Comparison of ENCODE assay signal across 1 cellular context in the genomic region with DNA sequence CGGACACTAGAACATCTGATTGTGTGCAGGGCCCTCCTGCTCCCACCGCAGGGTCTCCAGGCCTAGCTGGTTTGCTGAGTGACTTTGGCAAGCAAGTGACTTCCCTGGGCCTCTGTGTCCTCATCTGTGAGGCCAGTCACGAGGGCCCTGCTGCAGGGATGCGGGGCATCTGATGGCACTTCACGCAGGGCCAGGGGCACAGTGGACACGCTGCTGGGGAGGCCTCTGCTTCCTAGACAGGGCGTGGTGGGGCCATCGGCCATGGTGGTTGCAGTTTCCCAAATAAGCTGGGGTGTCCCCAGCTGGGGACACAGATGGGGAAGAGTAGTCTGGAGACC.
TF ChIP-seq lines count a peak whose summit lies in the region.

No MANE protein-coding gene starts in this region.

TF ChIP-seq in GM23338, 12 proteins besides CTCF, POLR2A, EP300 and RAD21:
- TF ChIP-seq, protein P1, sequence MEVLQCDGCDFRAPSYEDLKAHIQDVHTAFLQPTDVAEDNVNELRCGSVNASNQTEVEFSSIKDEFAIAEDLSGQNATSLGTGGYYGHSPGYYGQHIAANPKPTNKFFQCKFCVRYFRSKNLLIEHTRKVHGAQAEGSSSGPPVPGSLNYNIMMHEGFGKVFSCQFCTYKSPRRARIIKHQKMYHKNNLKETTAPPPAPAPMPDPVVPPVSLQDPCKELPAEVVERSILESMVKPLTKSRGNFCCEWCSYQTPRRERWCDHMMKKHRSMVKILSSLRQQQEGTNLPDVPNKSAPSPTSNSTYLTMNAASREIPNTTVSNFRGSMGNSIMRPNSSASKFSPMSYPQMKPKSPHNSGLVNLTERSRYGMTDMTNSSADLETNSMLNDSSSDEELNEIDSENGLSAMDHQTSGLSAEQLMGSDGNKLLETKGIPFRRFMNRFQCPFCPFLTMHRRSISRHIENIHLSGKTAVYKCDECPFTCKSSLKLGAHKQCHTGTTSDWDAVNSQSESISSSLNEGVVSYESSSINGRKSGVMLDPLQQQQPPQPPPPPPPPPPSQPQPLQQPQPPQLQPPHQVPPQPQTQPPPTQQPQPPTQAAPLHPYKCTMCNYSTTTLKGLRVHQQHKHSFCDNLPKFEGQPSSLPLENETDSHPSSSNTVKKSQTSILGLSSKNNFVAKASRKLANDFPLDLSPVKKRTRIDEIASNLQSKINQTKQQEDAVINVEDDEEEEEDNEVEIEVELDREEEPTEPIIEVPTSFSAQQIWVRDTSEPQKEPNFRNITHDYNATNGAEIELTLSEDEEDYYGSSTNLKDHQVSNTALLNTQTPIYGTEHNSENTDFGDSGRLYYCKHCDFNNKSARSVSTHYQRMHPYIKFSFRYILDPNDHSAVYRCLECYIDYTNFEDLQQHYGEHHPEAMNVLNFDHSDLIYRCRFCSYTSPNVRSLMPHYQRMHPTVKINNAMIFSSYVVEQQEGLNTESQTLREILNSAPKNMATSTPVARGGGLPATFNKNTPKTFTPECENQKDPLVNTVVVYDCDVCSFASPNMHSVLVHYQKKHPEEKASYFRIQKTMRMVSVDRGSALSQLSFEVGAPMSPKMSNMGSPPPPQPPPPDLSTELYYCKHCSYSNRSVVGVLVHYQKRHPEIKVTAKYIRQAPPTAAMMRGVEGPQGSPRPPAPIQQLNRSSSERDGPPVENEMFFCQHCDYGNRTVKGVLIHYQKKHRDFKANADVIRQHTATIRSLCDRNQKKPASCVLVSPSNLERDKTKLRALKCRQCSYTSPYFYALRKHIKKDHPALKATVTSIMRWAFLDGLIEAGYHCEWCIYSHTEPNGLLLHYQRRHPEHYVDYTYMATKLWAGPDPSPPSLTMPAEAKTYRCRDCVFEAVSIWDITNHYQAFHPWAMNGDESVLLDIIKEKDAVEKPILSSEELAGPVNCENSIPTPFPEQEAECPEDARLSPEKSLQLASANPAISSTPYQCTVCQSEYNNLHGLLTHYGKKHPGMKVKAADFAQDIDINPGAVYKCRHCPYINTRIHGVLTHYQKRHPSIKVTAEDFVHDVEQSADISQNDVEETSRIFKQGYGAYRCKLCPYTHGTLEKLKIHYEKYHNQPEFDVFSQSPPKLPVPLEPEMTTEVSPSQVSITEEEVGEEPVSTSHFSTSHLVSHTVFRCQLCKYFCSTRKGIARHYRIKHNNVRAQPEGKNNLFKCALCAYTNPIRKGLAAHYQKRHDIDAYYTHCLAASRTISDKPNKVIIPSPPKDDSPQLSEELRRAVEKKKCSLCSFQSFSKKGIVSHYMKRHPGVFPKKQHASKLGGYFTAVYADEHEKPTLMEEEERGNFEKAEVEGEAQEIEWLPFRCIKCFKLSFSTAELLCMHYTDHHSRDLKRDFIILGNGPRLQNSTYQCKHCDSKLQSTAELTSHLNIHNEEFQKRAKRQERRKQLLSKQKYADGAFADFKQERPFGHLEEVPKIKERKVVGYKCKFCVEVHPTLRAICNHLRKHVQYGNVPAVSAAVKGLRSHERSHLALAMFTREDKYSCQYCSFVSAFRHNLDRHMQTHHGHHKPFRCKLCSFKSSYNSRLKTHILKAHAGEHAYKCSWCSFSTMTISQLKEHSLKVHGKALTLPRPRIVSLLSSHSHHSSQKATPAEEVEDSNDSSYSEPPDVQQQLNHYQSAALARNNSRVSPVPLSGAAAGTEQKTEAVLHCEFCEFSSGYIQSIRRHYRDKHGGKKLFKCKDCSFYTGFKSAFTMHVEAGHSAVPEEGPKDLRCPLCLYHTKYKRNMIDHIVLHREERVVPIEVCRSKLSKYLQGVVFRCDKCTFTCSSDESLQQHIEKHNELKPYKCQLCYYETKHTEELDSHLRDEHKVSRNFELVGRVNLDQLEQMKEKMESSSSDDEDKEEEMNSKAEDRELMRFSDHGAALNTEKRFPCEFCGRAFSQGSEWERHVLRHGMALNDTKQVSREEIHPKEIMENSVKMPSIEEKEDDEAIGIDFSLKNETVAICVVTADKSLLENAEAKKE (CRISPR knock-in tag; IDR thresholded peaks at IDR 0.05), result no peak
- TF ChIP-seq, protein P2, sequence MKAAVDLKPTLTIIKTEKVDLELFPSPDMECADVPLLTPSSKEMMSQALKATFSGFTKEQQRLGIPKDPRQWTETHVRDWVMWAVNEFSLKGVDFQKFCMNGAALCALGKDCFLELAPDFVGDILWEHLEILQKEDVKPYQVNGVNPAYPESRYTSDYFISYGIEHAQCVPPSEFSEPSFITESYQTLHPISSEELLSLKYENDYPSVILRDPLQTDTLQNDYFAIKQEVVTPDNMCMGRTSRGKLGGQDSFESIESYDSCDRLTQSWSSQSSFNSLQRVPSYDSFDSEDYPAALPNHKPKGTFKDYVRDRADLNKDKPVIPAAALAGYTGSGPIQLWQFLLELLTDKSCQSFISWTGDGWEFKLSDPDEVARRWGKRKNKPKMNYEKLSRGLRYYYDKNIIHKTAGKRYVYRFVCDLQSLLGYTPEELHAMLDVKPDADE (IDR thresholded peaks at IDR 0.05), result no peak
- TF ChIP-seq POLR2AphosphoS5 (IDR thresholded peaks at IDR 0.05; ENCODE audit: low read depth) (no peak), JUNB (IDR thresholded peaks at IDR 0.05; ENCODE audit: unreplicated experiment) (no peak), ZNF114 (CRISPR knock-in tag; IDR thresholded peaks at IDR 0.05) (no peak), EZH2 (IDR thresholded peaks at IDR 0.05; ENCODE audit: low read depth, unreplicated experiment) (no peak), ZNF331 (CRISPR knock-in tag; IDR thresholded peaks at IDR 0.05; ENCODE audit: low read depth) (no peak), EZH2phosphoT487 (IDR thresholded peaks at IDR 0.05; ENCODE audit: unreplicated experiment) (no peak), STAT1 (IDR thresholded peaks at IDR 0.05; ENCODE audit: unreplicated experiment) (no peak), REST (IDR thresholded peaks at IDR 0.05; ENCODE audit: unreplicated experiment) (no peak)
